Comparison of ENCODE assay signal across 8 cellular contexts in genomic region chr19:3586124-3586626, GRCh38. TPM values are rescaled to one million over a fixed set of nuclear protein-coding genes. Genes with fewer than 3 reads are reported as not detected.
DNase-seq lines count a peak whose midpoint lies in the region; ATAC-seq and TF ChIP-seq lines count a peak whose summit lies in the region.

No MANE protein-coding gene starts in this region.

- no peaks in the 10 kb centered on the region for H3K36me3 ChIP-seq in BJ (ENCODE audit: control insufficient read depth, insufficient read depth, low read length)

- intact Hi-C loops in activated naive CD4-positive, alpha-beta T cell treated with anti-CD3 and anti-CD28 coated beads for 36 hours (cut with micrococcal nuclease), result loop anchor here (1.0 to 10.0 kb wide), 2 partner anchors 32 to 119 kb away; partner anchors contain the start of genes PIP5K1C and TJP3

- CTCF ChIA-PET in BJ (lab: Yijun Ruan, JAX), result interaction anchor here (1.0 to 2.0 kb wide), 3 partner anchors 10 to 41 kb away, joined by 3 to 10 read pairs (median 4); no protein-coding TSS in a partner anchor
- CTCF ChIA-PET in activated naive CD4-positive, alpha-beta T cell treated with anti-CD3 and anti-CD28 coated beads for 36 hours (lab: Charles Lee), result interaction anchor here (0.9 to 1.7 kb wide), 5 partner anchors 13 to 40 kb away, joined by 4 to 6 read pairs (median 4); no protein-coding TSS in a partner anchor

- in situ Hi-C loops in G401 (cut with HindIII; ENCODE audit: low sequenced_read_pairs), result no loop called here

- ATAC-seq in left lobe of liver, result peak; percentile 13

- DNase-seq in BJ (ENCODE audit: low read depth) (no peak), HuH-7 (ENCODE audit: low spot score) (peak; percentile 68), left lobe of liver (ENCODE audit: low spot score) (no peak), NCI-H1694 treated with DMSO at 0.1 percent for 48 hours (lab: John Stamatoyannopoulos, UW) (no peak), G401 (ENCODE audit: low spot score) (no peak), HK-2 (ENCODE audit: unreplicated experiment) (no peak)
- DNase-seq in activated naive CD4-positive, alpha-beta T cell treated with anti-CD3 and anti-CD28 coated beads for 36 hours, result peak; percentile 34
- DNase-seq in T-helper 2 cell treated with Interferon-gamma antibody and Interleukin-4, amounts not matched to agents 5 μg/mL and 100 μg/mL, for 36 hours (ENCODE audit: low spot score), result no peak

- H3K9me3 Mint-ChIP-seq in activated naive CD4-positive, alpha-beta T cell treated with anti-CD3 and anti-CD28 coated beads for 36 hours, result no peaks in the 10 kb centered on the region
- H3K9me3 Mint-ChIP-seq in T-helper 2 cell treated with Interferon-gamma antibody and Interleukin-4, amounts not matched to agents 5 μg/mL and 100 μg/mL, for 36 hours, result peaks cover 5% of the 10 kb centered on the region

- H3K27ac Mint-ChIP-seq in activated naive CD4-positive, alpha-beta T cell treated with anti-CD3 and anti-CD28 coated beads for 36 hours, result no peak overlapping the region
- H3K27ac Mint-ChIP-seq in T-helper 2 cell treated with Interferon-gamma antibody and Interleukin-4, amounts not matched to agents 5 μg/mL and 100 μg/mL, for 36 hours, result no peak overlapping the region

- H3K4me3 ChIP-seq in BJ (ENCODE audit: low read depth, low read length), result no peak overlapping the region

- no peaks in the 10 kb centered on the region for H3K27me3 Mint-ChIP-seq in activated naive CD4-positive, alpha-beta T cell treated with anti-CD3 and anti-CD28 coated beads for 36 hours (ENCODE audit: low read depth)
- H3K27me3 Mint-ChIP-seq in T-helper 2 cell treated with Interferon-gamma antibody and Interleukin-4, amounts not matched to agents 5 μg/mL and 100 μg/mL, for 36 hours (ENCODE audit: low read depth), result no peaks in the 10 kb centered on the region

- peak overlapping the region; percentile 24 for H3K4me3 Mint-ChIP-seq in activated naive CD4-positive, alpha-beta T cell treated with anti-CD3 and anti-CD28 coated beads for 36 hours
- no peak overlapping the region for H3K4me3 Mint-ChIP-seq in T-helper 2 cell treated with Interferon-gamma antibody and Interleukin-4, amounts not matched to agents 5 μg/mL and 100 μg/mL, for 36 hours

- H3K36me3 Mint-ChIP-seq in activated naive CD4-positive, alpha-beta T cell treated with anti-CD3 and anti-CD28 coated beads for 36 hours (ENCODE audit: low read depth), result no peaks in the 10 kb centered on the region
- H3K36me3 Mint-ChIP-seq in T-helper 2 cell treated with Interferon-gamma antibody and Interleukin-4, amounts not matched to agents 5 μg/mL and 100 μg/mL, for 36 hours (ENCODE audit: low read depth), result no peaks in the 10 kb centered on the region

- peak; percentile 55 for TF ChIP-seq CTCF in BJ (IDR thresholded peaks at IDR 0.05; ENCODE audit: insufficient read depth, low read depth, low read length)

- POLR2A ChIA-PET in BJ (lab: Charles Lee), result no interaction called here

- no peaks in the 10 kb centered on the region for H3K4me1 Mint-ChIP-seq in activated naive CD4-positive, alpha-beta T cell treated with anti-CD3 and anti-CD28 coated beads for 36 hours (ENCODE audit: low read depth)
- no peaks in the 10 kb centered on the region for H3K4me1 Mint-ChIP-seq in T-helper 2 cell treated with Interferon-gamma antibody and Interleukin-4, amounts not matched to agents 5 μg/mL and 100 μg/mL, for 36 hours (ENCODE audit: low read depth)

- 0 out of 2 replicates have a peak, but pooled peaks cover 1% of the 10 kb centered on the region for H3K27me3 ChIP-seq in BJ (ENCODE audit: control insufficient read depth, insufficient read depth, low read length)

RNA-seq across cellular contexts. Expression of gene GIPC3, which starts 0.9 kb away (rescaled TPM):
- 0.36 and 0.63 TPM in 2 replicates for polyA plus RNA-seq in BJ (2011; rRNA removed)
- 0.47 and 0.72 TPM in 2 replicates for polyA minus RNA-seq in BJ (2011; rRNA and poly(A)+ RNA removed)
- under 1 TPM; 0.20 to 0.29 TPM for total RNA-seq in activated naive CD4-positive, alpha-beta T cell treated with anti-CD3 and anti-CD28 coated beads for 36 hours
- total RNA-seq in left lobe of liver, result 0.75 TPM
- not detected in 2 replicates for total RNA-seq in G401 (2014; rRNA removed; shearing (Covaris generic))

RNA-seq across cellular contexts. Expression of gene HMG20B, which starts 13.4 kb away (rescaled TPM):
- 39.7 and 54.2 TPM in 2 replicates for polyA plus RNA-seq in BJ (2011; rRNA removed)
- polyA minus RNA-seq in BJ (2011; rRNA and poly(A)+ RNA removed), result 10.2 and 14.9 TPM in 2 replicates
- total RNA-seq in activated naive CD4-positive, alpha-beta T cell treated with anti-CD3 and anti-CD28 coated beads for 36 hours, result 10 to 100 TPM; 63.3 to 65.9 TPM
- 44.2 TPM for total RNA-seq in left lobe of liver
- total RNA-seq in G401 (2014; rRNA removed; shearing (Covaris generic)), result 131 and 174 TPM in 2 replicates

RNA-seq across cellular contexts. Expression of gene TBXA2R, which starts 20.5 kb away (rescaled TPM):
- 0.54 and 1.2 TPM in 2 replicates for polyA plus RNA-seq in BJ (2011; rRNA removed)
- 0.62 and 1.00 TPM in 2 replicates for polyA minus RNA-seq in BJ (2011; rRNA and poly(A)+ RNA removed)
- under 1 TPM; 0.41 to 0.42 TPM for total RNA-seq in activated naive CD4-positive, alpha-beta T cell treated with anti-CD3 and anti-CD28 coated beads for 36 hours
- total RNA-seq in left lobe of liver, result 4.4 TPM
- total RNA-seq in G401 (2014; rRNA removed; shearing (Covaris generic)), result 7.7 and 9.7 TPM in 2 replicates

RNA-seq across cellular contexts. Expression of gene MFSD12, which starts 28.8 kb away (rescaled TPM):
- 35.0 and 54.7 TPM in 2 replicates for polyA plus RNA-seq in BJ (2011; rRNA removed)
- 41.3 and 58.2 TPM in 2 replicates for polyA minus RNA-seq in BJ (2011; rRNA and poly(A)+ RNA removed)
- total RNA-seq in activated naive CD4-positive, alpha-beta T cell treated with anti-CD3 and anti-CD28 coated beads for 36 hours, result 10 to 100 TPM; 31.3 to 34.0 TPM
- total RNA-seq in left lobe of liver, result 33.9 TPM
- total RNA-seq in G401 (2014; rRNA removed; shearing (Covaris generic)), result 128 and 151 TPM in 2 replicates

RNA-seq across cellular contexts. Expression of gene CACTIN, which starts 40.4 kb away (rescaled TPM):
- 9.3 and 13.8 TPM in 2 replicates for polyA plus RNA-seq in BJ (2011; rRNA removed)
- 5.2 and 9.1 TPM in 2 replicates for polyA minus RNA-seq in BJ (2011; rRNA and poly(A)+ RNA removed)
- 10 to 100 TPM; 24.6 to 27.0 TPM for total RNA-seq in activated naive CD4-positive, alpha-beta T cell treated with anti-CD3 and anti-CD28 coated beads for 36 hours
- 12.5 TPM for total RNA-seq in left lobe of liver
- 43.3 and 47.8 TPM in 2 replicates for total RNA-seq in G401 (2014; rRNA removed; shearing (Covaris generic))

Comparison
In these comparisons a context has a peak if more than half of its experiments do, and no peak if none do; other contexts are left out.
1. DNase-seq: peak in HuH-7 (single experiment) and activated naive CD4-positive, alpha-beta T cell treated with anti-CD3 and anti-CD28 coated beads for 36 hours (single experiment); none in BJ (single experiment), left lobe of liver (single experiment), NCI-H1694 treated with DMSO at 0.1 percent for 48 hours (single experiment), G401 (single experiment), HK-2 (single experiment) and T-helper 2 cell treated with Interferon-gamma antibody and Interleukin-4, amounts not matched to agents 5 μg/mL and 100 μg/mL, for 36 hours (single experiment).